11 cellular contexts compared by ENCODE assay signal in genomic region chr2:39667142-39667880, GRCh38. TPM values are rescaled to one million over a fixed set of nuclear protein-coding genes. Genes with fewer than 3 reads are reported as not detected.
DNase-seq lines count a peak whose midpoint lies in the region; ATAC-seq and TF ChIP-seq lines count a peak whose summit lies in the region.
"Had no signal": no experiment of that assay in that cellular context is flagged by ENCODE, and none has a peak within 500 bp of the region (broad histone marks: within the 10 kb centered on the region; RNA-seq: fewer than 3 reads in every experiment).

No MANE protein-coding gene starts in this region.

- H3K4me1 Mint-ChIP-seq in brain (peaks cover 59% of the 10 kb centered on the region), naive B cell (peaks cover 16 to 20% (median 19%) of the 10 kb centered on the region in 3 donors)

- no peak for DNase-seq in right atrium auricular region (ENCODE audit: low spot score)
- DNase-seq in cardiac septum (ENCODE audit: low spot score) = no peak
- DNase-seq in naive B cell = no peak
- no peak for DNase-seq in upper lobe of right lung
- no peak for DNase-seq in GM03348 (ENCODE audit: low spot score)
- DNase-seq in brain microvascular endothelial cell = no peak
- DNase-seq: activated CD4-positive, alpha-beta T cell treated with anti-CD3 and anti-CD28 coated beads, Interleukin-2, amount 50 U/mL, for 1 hour; SIG-M5 had no signal

- peak overlapping the region; percentile 91 to 97 (median 94) for H3K4me3 Mint-ChIP-seq in brain
- peak overlapping the region in 7 of 8 donors; percentile 74 to 92 (median 82) for H3K4me3 Mint-ChIP-seq in naive B cell

- no peak for ATAC-seq in naive B cell (ENCODE audit: low read depth in 2 of 2)
- ATAC-seq in upper lobe of right lung = no peak
- no peak for ATAC-seq in HG02678 (IDR thresholded peaks at IDR 0.05; ENCODE audit: unreplicated experiment)

- peak overlapping the region; percentile 62 to 69 for H3K4me3 ChIP-seq in right atrium auricular region
- peak overlapping the region; percentile 51 for H3K4me3 ChIP-seq in upper lobe of right lung
- no peak overlapping the region for H3K4me3 ChIP-seq in brain microvascular endothelial cell (ENCODE audit: low read depth, low read length)

- in situ Hi-C loops in brain microvascular endothelial cell (cut with HindIII; ENCODE audit: low pct_ligation_motif_present, low sequenced_read_pairs) = no loop called here

- TF ChIP-seq CTCF in right atrium auricular region (IDR thresholded peaks at IDR 0.05) (no peak), brain (conservative IDR thresholded peaks at IDR 0.05) (no peak), upper lobe of right lung (IDR thresholded peaks at IDR 0.05) (no peak), brain microvascular endothelial cell (IDR thresholded peaks at IDR 0.05; ENCODE audit: low read depth, low read length, missing control alignments) (no peak)

- H3K27me3 Mint-ChIP-seq in brain (peaks cover 28% of the 10 kb centered on the region), naive B cell (peaks cover 65 to 70% (median 66%) of the 10 kb centered on the region in 3 donors)

- H3K36me3 Mint-ChIP-seq in brain = no peaks in the 10 kb centered on the region
- peaks cover 0 to 15% of the 10 kb centered on the region in 2 donors for H3K36me3 Mint-ChIP-seq in naive B cell

- intact Hi-C loops in cardiac septum (cut with DNase I) = no loop called here
- intact Hi-C loops in upper lobe of right lung (cut with DNase I) = no loop called here

- H3K27ac Mint-ChIP-seq in brain (peak overlapping the region; percentile 52 to 93 (median 92)), naive B cell (peak overlapping the region in 1 of 6 donors; percentile 33)

- no peaks in the 10 kb centered on the region for H3K36me3 ChIP-seq in right atrium auricular region
- no peaks in the 10 kb centered on the region for H3K36me3 ChIP-seq in upper lobe of right lung
- H3K36me3 ChIP-seq in brain microvascular endothelial cell (replicated peaks) = no peaks in the 10 kb centered on the region

- H3K27me3 ChIP-seq in right atrium auricular region (no peaks in the 10 kb centered on the region), upper lobe of right lung (peaks cover 13% of the 10 kb centered on the region), brain microvascular endothelial cell (replicated peaks) (peaks cover 19% of the 10 kb centered on the region)

- no peaks in the 10 kb centered on the region for H3K9me3 ChIP-seq in right atrium auricular region
- no peaks in the 10 kb centered on the region for H3K9me3 ChIP-seq in upper lobe of right lung

- H3K4me1 ChIP-seq in right atrium auricular region (peaks cover 0 to 7% of the 10 kb centered on the region in 2 donors), upper lobe of right lung (peaks cover 7% of the 10 kb centered on the region)

- no peaks in the 10 kb centered on the region for H3K9me3 Mint-ChIP-seq in brain
- H3K9me3 Mint-ChIP-seq in naive B cell = peaks cover 0 to 2% (median 0%) of the 10 kb centered on the region in 7 donors
- H3K9me3 Mint-ChIP-seq: central memory CD8-positive, alpha-beta T cell had no signal

- H3K27ac ChIP-seq in right atrium auricular region (no peak overlapping the region), upper lobe of right lung (no peak overlapping the region), brain microvascular endothelial cell (no peak overlapping the region)

RNA-seq across cellular contexts. Expression of gene TMEM178A, which starts 1.6 kb away (rescaled TPM):
- total RNA-seq in right atrium auricular region (1 to 10 TPM; 2.9 to 4.3 TPM), cardiac septum (2.6 TPM), upper lobe of right lung (9.5 TPM)
- polyA plus RNA-seq in brain (ENCODE audit: insufficient read depth, low read depth, low replicate concordance) (25.1 TPM), naive B cell (ENCODE audit: low read depth in 6 of 6) (not detected)
